Comparison of ENCODE assay signal across 10 cellular contexts in genomic region chr17:57949649-57950048, GRCh38. TPM values are rescaled to one million over a fixed set of nuclear protein-coding genes. Genes with fewer than 3 reads are reported as not detected.
DNase-seq lines count a peak whose midpoint lies in the region; ATAC-seq and TF ChIP-seq lines count a peak whose summit lies in the region.
"Had no signal": no experiment of that assay in that cellular context is flagged by ENCODE, and none has a peak within 500 bp of the region (broad histone marks: within the 10 kb centered on the region; RNA-seq: fewer than 3 reads in every experiment).

No MANE protein-coding gene starts in this region.

- H3K4me3 ChIP-seq in MG63 (no peak overlapping the region), mesenchymal stem cell (ENCODE audit: insufficient read depth in 1 of 2, low read depth in 1 of 2, low read length in 2 of 2) (no peak overlapping the region), thymus (ENCODE audit: low read length) (no peak overlapping the region)

- peak overlapping the region; percentile 83 for H3K27ac Mint-ChIP-seq in MCF 10A (ENCODE audit: low read depth, unreplicated experiment)
- no peak overlapping the region for H3K27ac Mint-ChIP-seq in activated T-cell treated with anti-CD3 and anti-CD28 coated beads, Interleukin-2, amount 50 U/mL, for 72 hours
- H3K27ac Mint-ChIP-seq: activated T-helper 1 cell treated with anti-CD3 and anti-CD28 coated beads, Interleukin-12 subunit alpha, Interleukin-12 subunit beta, Interleukin-2, Interleukin-4 antibody, amounts not matched to agents 30 ng/mL and 10 ng/mL and 1 ng/mL, durations not matched to agents 14 hours and 24 hours and 36 hours; T-helper 1 cell treated with Interleukin-12 subunit alpha and Interleukin-12 subunit beta and Interleukin-4 antibody, amounts not matched to agents 30 μg/mL and 1 μg/mL, for 36 hours had no signal

- H3K9ac ChIP-seq in mesenchymal stem cell (ENCODE audit: low read length) = no peak overlapping the region

- H3K79me1 ChIP-seq in mesenchymal stem cell (replicated peaks; ENCODE audit: low read length, poor library complexity, severe bottlenecking) = peaks cover under 1% of the 10 kb centered on the region

- H4K8ac ChIP-seq in mesenchymal stem cell (ENCODE audit: low read length) = no peak overlapping the region

- H4K91ac ChIP-seq in mesenchymal stem cell (ENCODE audit: low read length) = peak overlapping the region; percentile 34

- peak overlapping the region; percentile 81 for H2BK120ac ChIP-seq in mesenchymal stem cell (ENCODE audit: low read depth, low read length)

- no peaks in the 10 kb centered on the region for H3K9me3 ChIP-seq in MG63
- no peaks in the 10 kb centered on the region for H3K9me3 ChIP-seq in mesenchymal stem cell (ENCODE audit: control insufficient read depth, low read length)
- H3K9me3 ChIP-seq in thymus (ENCODE audit: control insufficient read depth) = no peaks in the 10 kb centered on the region

- H2BK15ac ChIP-seq in mesenchymal stem cell (ENCODE audit: low read depth, poor library complexity, severe bottlenecking) = no peak overlapping the region

- H3K14ac ChIP-seq in mesenchymal stem cell (ENCODE audit: low read length in 2 of 2) = no peak overlapping the region

- no peak overlapping the region for H2AFZ ChIP-seq in mesenchymal stem cell (ENCODE audit: low read depth, low read length)

- H2BK5ac ChIP-seq in mesenchymal stem cell (ENCODE audit: low read depth, low read length, poor library complexity, severe bottlenecking) = no peak overlapping the region

- H3K27ac ChIP-seq in mesenchymal stem cell (ENCODE audit: low read length, poor library complexity, severe bottlenecking) = peak overlapping the region; percentile 98
- H3K27ac ChIP-seq in thymus (ENCODE audit: low read depth) = peak overlapping the region; percentile 61

- DNase-seq in MG63 (peak; percentile 66), MCF 10A (ENCODE audit: unreplicated experiment) (peak; percentile 56), mesenchymal stem cell (no peak), NCI-H2171 treated with DMSO at 0.1 percent for 48 hours (lab: John Stamatoyannopoulos, UW) (no peak), NCI-H1092 treated with DMSO at 0.1 percent for 48 hours (lab: John Stamatoyannopoulos, UW) (no peak)
- no peak for DNase-seq in activated T-cell treated with anti-CD3 and anti-CD28 coated beads, Interleukin-2, amount 50 U/mL, for 72 hours

- H3K4me1 Mint-ChIP-seq in MCF 10A (ENCODE audit: insufficient read depth, unreplicated experiment) = peaks cover 49% of the 10 kb centered on the region
- peaks cover 56% of the 10 kb centered on the region for H3K4me1 Mint-ChIP-seq in activated T-cell treated with anti-CD3 and anti-CD28 coated beads, Interleukin-2, amount 50 U/mL, for 72 hours (ENCODE audit: low read depth)

- H3K23ac ChIP-seq in mesenchymal stem cell (ENCODE audit: low read length in 2 of 2) = no peak overlapping the region

- H3K27me3 ChIP-seq in MG63 (no peaks in the 10 kb centered on the region), mesenchymal stem cell (ENCODE audit: control insufficient read depth in 1 of 2, insufficient read depth in 1 of 2, low read length in 2 of 2) (no peaks in the 10 kb centered on the region), thymus (ENCODE audit: control insufficient read depth, insufficient read depth) (peaks cover 13% of the 10 kb centered on the region)

- BruUV-seq in MCF 10A (replicated peaks; lab: Mats Ljungman, UMichigan) = no TSS peak

- H3K18ac ChIP-seq in mesenchymal stem cell (ENCODE audit: low read depth in 1 of 2, low read length in 2 of 2) = no peak overlapping the region

- POLR2A ChIA-PET in MCF 10A (lab: Yijun Ruan, JAX) = interaction anchor here (0.6 to 10.2 kb wide), 11 partner anchors 15 to 80 kb away, joined by 3 to 102 read pairs (median 5); partner anchors contain the start of gene VEZF1

- ATAC-seq in HG03520 (IDR thresholded peaks at IDR 0.05; ENCODE audit: unreplicated experiment) = no peak
- no peak for ATAC-seq in activated T-cell treated with anti-CD3 and anti-CD28 coated beads, Interleukin-2, amount 50 U/mL, for 72 hours (replicated peaks in 1 of 2)

- H3K36me3 ChIP-seq in MG63 (peaks cover 4% of the 10 kb centered on the region; the same call in 1 of the 2 replicates), mesenchymal stem cell (ENCODE audit: control insufficient read depth in 1 of 2, insufficient read depth in 2 of 2, low read depth in 1 of 2, low read length in 2 of 2) (no peaks in the 10 kb centered on the region), thymus (ENCODE audit: control insufficient read depth, insufficient read depth) (no peaks in the 10 kb centered on the region)

- H3K36me3 Mint-ChIP-seq in MCF 10A (ENCODE audit: insufficient read depth, unreplicated experiment) = no peaks in the 10 kb centered on the region
- no peaks in the 10 kb centered on the region for H3K36me3 Mint-ChIP-seq in activated T-cell treated with anti-CD3 and anti-CD28 coated beads, Interleukin-2, amount 50 U/mL, for 72 hours (ENCODE audit: insufficient read depth in 2 of 2)

- no peak overlapping the region for H3K4me3 Mint-ChIP-seq in MCF 10A (ENCODE audit: unreplicated experiment)
- no peak overlapping the region for H3K4me3 Mint-ChIP-seq in activated T-cell treated with anti-CD3 and anti-CD28 coated beads, Interleukin-2, amount 50 U/mL, for 72 hours
- H3K4me3 Mint-ChIP-seq: activated T-helper 1 cell treated with anti-CD3 and anti-CD28 coated beads, Interleukin-12 subunit alpha, Interleukin-12 subunit beta, Interleukin-2, Interleukin-4 antibody, amounts not matched to agents 30 ng/mL and 10 ng/mL and 1 ng/mL, durations not matched to agents 14 hours and 24 hours and 36 hours; T-helper 1 cell treated with Interleukin-12 subunit alpha and Interleukin-12 subunit beta and Interleukin-4 antibody, amounts not matched to agents 30 μg/mL and 1 μg/mL, for 36 hours had no signal

- peak overlapping the region in 1 of 2 experiments; percentile 78 for H2BK12ac ChIP-seq in mesenchymal stem cell (ENCODE audit: low read length in 2 of 2)

- peak overlapping the region in 1 of 2 experiments; percentile 24 for H3K4ac ChIP-seq in mesenchymal stem cell (ENCODE audit: low read depth in 1 of 2, low read length in 2 of 2)

- 91% methylated on average over 5 of the region's 5 CpGs for WGBS in mesenchymal stem cell
- 95% methylated on average over 5 of the region's 5 CpGs for WGBS in thymus

- H3K9me3 Mint-ChIP-seq in MCF 10A (ENCODE audit: unreplicated experiment) = no peaks in the 10 kb centered on the region
- no peaks in the 10 kb centered on the region for H3K9me3 Mint-ChIP-seq in activated T-cell treated with anti-CD3 and anti-CD28 coated beads, Interleukin-2, amount 50 U/mL, for 72 hours
- H3K9me3 Mint-ChIP-seq: activated T-helper 1 cell treated with anti-CD3 and anti-CD28 coated beads, Interleukin-12 subunit alpha, Interleukin-12 subunit beta, Interleukin-2, Interleukin-4 antibody, amounts not matched to agents 30 ng/mL and 10 ng/mL and 1 ng/mL, durations not matched to agents 14 hours and 24 hours and 36 hours; T-helper 1 cell treated with Interleukin-12 subunit alpha and Interleukin-12 subunit beta and Interleukin-4 antibody, amounts not matched to agents 30 μg/mL and 1 μg/mL, for 36 hours had no signal

- CTCF ChIA-PET in MCF 10A (lab: Yijun Ruan, JAX) = interaction anchor here (0.5 to 7.0 kb wide), 15 partner anchors 12 to 941 kb away, joined by 3 to 73 read pairs (median 7); partner anchors contain the start of gene MRPS23

- H3K4me2 ChIP-seq in mesenchymal stem cell (ENCODE audit: low read length, poor library complexity, severe bottlenecking) = no peak overlapping the region

- peaks cover 47% of the 10 kb centered on the region for H3K4me1 ChIP-seq in mesenchymal stem cell (ENCODE audit: control insufficient read depth, insufficient read depth, low read depth, low read length)
- peaks cover 17% of the 10 kb centered on the region for H3K4me1 ChIP-seq in thymus (ENCODE audit: control insufficient read depth, insufficient read depth, low read length)

- intact Hi-C loops in MCF 10A (cut with micrococcal nuclease) = loop anchor here (2.0 kb wide), 4 partner anchors 37 to 75 kb away; no protein-coding TSS in a partner anchor

- no peaks in the 10 kb centered on the region for H3K27me3 Mint-ChIP-seq in MCF 10A (ENCODE audit: insufficient read depth, unreplicated experiment)
- peaks cover 42% of the 10 kb centered on the region for H3K27me3 Mint-ChIP-seq in activated T-cell treated with anti-CD3 and anti-CD28 coated beads, Interleukin-2, amount 50 U/mL, for 72 hours (ENCODE audit: low read depth)

- H2AK5ac ChIP-seq in mesenchymal stem cell (ENCODE audit: low read length, severe bottlenecking) = peak overlapping the region; percentile 70

- TF ChIP-seq CTCF in MCF 10A (IDR thresholded peaks at IDR 0.05; ENCODE audit: unreplicated experiment) = no peak

RNA-seq across cellular contexts. Expression of gene CUEDC1, which starts 5.6 kb away (rescaled TPM):
- total RNA-seq in MG63 (2014; rRNA removed; shearing (Covaris generic); ENCODE audit: low replicate concordance) = 3.0 and 10.2 TPM in 2 replicates
- 15.6 and 21.5 TPM in 2 replicates for total RNA-seq in MCF 10A (2022)
- 23.1 TPM for polyA plus RNA-seq in mesenchymal stem cell (2013, experiment 1 of 2)
- polyA plus RNA-seq in mesenchymal stem cell (2013, experiment 2 of 2) = 22.1 TPM
- polyA plus RNA-seq in thymus = 19.3 TPM
- 1 to 10 TPM; 1.1 to 1.4 TPM for total RNA-seq in activated T-cell treated with anti-CD3 and anti-CD28 coated beads, Interleukin-2, amount 50 U/mL, for 72 hours
- total RNA-seq: activated T-helper 1 cell treated with anti-CD3 and anti-CD28 coated beads, Interleukin-12 subunit alpha, Interleukin-12 subunit beta, Interleukin-2, Interleukin-4 antibody, amounts not matched to agents 30 ng/mL and 10 ng/mL and 1 ng/mL, durations not matched to agents 14 hours and 24 hours and 36 hours had no signal

RNA-seq across cellular contexts. Expression of gene VEZF1, which starts 38.4 kb away (rescaled TPM):
- total RNA-seq in MG63 (2014; rRNA removed; shearing (Covaris generic); ENCODE audit: low replicate concordance) = 30.6 and 54.3 TPM in 2 replicates
- 66.8 and 69.1 TPM in 2 replicates for total RNA-seq in MCF 10A (2022)
- polyA plus RNA-seq in mesenchymal stem cell (2013, experiment 1 of 2) = 45.1 TPM
- polyA plus RNA-seq in mesenchymal stem cell (2013, experiment 2 of 2) = 43.6 TPM
- polyA plus RNA-seq in thymus = 31.8 TPM
- total RNA-seq in activated T-cell treated with anti-CD3 and anti-CD28 coated beads, Interleukin-2, amount 50 U/mL, for 72 hours = 10 to 100 TPM; 42.6 to 44.6 TPM

RNA-seq across cellular contexts. Expression of gene SRSF1, which starts 57.4 kb away (rescaled TPM):
- 402 and 601 TPM in 2 replicates for total RNA-seq in MG63 (2014; rRNA removed; shearing (Covaris generic); ENCODE audit: low replicate concordance)
- 381 and 493 TPM in 2 replicates for total RNA-seq in MCF 10A (2022)
- 121 TPM for polyA plus RNA-seq in mesenchymal stem cell (2013, experiment 1 of 2)
- 123 TPM for polyA plus RNA-seq in mesenchymal stem cell (2013, experiment 2 of 2)
- polyA plus RNA-seq in thymus = 104 TPM
- 100 to 1,000 TPM; 233 to 281 TPM for total RNA-seq in activated T-cell treated with anti-CD3 and anti-CD28 coated beads, Interleukin-2, amount 50 U/mL, for 72 hours

Comparison
In these comparisons a context has a peak if more than half of its experiments do, and no peak if none do; other contexts are left out.
1. DNase-seq: peak in MG63 (single experiment) and MCF 10A (single experiment); none in mesenchymal stem cell (single experiment), activated T-cell treated with anti-CD3 and anti-CD28 coated beads, Interleukin-2, amount 50 U/mL, for 72 hours (0 of 2), NCI-H2171 treated with DMSO at 0.1 percent for 48 hours (single experiment) and NCI-H1092 treated with DMSO at 0.1 percent for 48 hours (single experiment).